Comparison of ENCODE assay signal across 22 cellular contexts in the genomic region with DNA sequence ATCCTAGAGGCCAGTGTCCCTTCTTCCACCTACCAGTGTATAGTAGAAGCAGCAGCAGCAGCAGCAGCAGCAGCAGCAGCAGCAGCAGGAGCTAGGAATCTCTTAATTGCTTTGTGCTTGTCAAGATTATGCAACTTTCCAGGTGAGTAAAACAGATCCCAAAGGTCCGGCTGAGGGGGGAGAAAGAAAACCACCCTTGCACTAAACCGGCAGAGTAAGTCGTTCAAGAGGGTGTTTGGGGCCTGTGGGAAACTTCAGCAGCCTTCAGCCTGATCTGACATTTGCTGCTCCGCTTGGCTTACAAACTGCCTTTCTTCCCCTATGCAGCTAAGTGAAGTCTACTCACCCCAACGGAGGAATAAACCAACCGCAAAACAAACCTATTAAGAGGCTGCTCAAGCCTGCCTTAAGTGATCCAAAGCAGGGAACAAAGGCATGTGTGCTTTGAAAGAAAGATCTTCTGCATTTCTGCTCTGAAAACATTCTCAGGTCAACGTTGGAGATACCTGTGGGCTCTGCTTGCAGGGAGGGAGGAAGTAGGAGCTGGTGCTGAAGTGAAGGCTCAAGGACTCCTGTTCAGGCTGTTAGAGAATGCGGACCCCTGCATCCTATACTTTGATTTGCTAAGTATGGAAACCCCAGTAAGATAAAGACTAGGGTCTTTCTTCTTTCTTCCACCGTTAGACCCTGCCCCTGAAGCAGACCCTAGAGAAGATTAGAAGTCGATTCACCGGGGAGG. TPM values are rescaled to one million over a fixed set of nuclear protein-coding genes. Genes with fewer than 3 reads are reported as not detected.
DNase-seq lines count a peak whose midpoint lies in the region; ATAC-seq, FAIRE-seq and TF ChIP-seq lines count a peak whose summit lies in the region.
"Had no signal": no experiment of that assay in that cellular context is flagged by ENCODE, and none has a peak within 500 bp of the region (broad histone marks: within the 10 kb centered on the region; RNA-seq: fewer than 3 reads in every experiment).

No MANE protein-coding gene starts in this region.

- no peak for FAIRE-seq in astrocyte (lab: Jason Lieb, UNC)
- FAIRE-seq in HepG2 (lab: Jason Lieb, UNC) = peak; percentile 34
- FAIRE-seq: D721Med, endometrium had no signal

- H3K36me3 ChIP-seq in astrocyte (ENCODE audit: insufficient read depth, low read length) (no peaks in the 10 kb centered on the region), HepG2 (replicated peaks in 1 of 2; ENCODE audit: control insufficient read depth in 1 of 2, insufficient read depth in 2 of 2, low read length in 2 of 2) (no peaks in the 10 kb centered on the region)
- H3K36me3 ChIP-seq: ovary, thoracic aorta had no signal

- H4K20me1 ChIP-seq in astrocyte (ENCODE audit: insufficient read depth, low read length) = no peaks in the 10 kb centered on the region
- H4K20me1 ChIP-seq in HepG2 (ENCODE audit: insufficient read depth, low read length) = no peaks in the 10 kb centered on the region

- no peaks in the 10 kb centered on the region for H3K4me1 ChIP-seq in astrocyte (ENCODE audit: insufficient read depth, low read length)
- H3K4me1 ChIP-seq in HepG2 (ENCODE audit: insufficient read depth, low read length) = peaks cover 32% of the 10 kb centered on the region

- ATAC-seq in HepG2 (peak; percentile 35), GM21367 (IDR thresholded peaks at IDR 0.05; ENCODE audit: unreplicated experiment) (no peak), Right ventricle myocardium superior (ENCODE audit: poor library complexity) (no peak), HG03045 (IDR thresholded peaks at IDR 0.05; ENCODE audit: unreplicated experiment) (no peak)
- ATAC-seq: left cardiac atrium, Right ventricle myocardium inferior had no signal

- CTCF ChIA-PET in HepG2 (lab: Yijun Ruan, JAX; ENCODE audit: low intra/inter-chr PET ratio, low total read pairs) = no interaction called here

- H3K9ac ChIP-seq in astrocyte (ENCODE audit: low read length) = no peak overlapping the region
- H3K9ac ChIP-seq in HepG2 (ENCODE audit: insufficient read depth, low read depth, low read length) = no peak overlapping the region
- H3K9ac ChIP-seq: KMS-11 had no signal

- no peak for TF ChIP-seq POLR2A in HepG2 (IDR thresholded peaks at IDR 0.05; ENCODE audit: insufficient read depth in 1 of 2, low read depth in 2 of 2, low read length in 2 of 2)

- H3K27ac ChIP-seq in astrocyte (ENCODE audit: low read depth, low read length) = no peak overlapping the region
- H3K27ac ChIP-seq in HepG2 (ENCODE audit: extremely low read length, insufficient read depth, low read length) = no peak overlapping the region
- H3K27ac ChIP-seq: 22Rv1, KMS-11, ovary, thoracic aorta had no signal

- H3K4me3 Mint-ChIP-seq in astrocyte (ENCODE audit: unreplicated experiment) = no peak overlapping the region
- no peak overlapping the region for H3K4me3 Mint-ChIP-seq in type B pancreatic cell
- H3K4me3 Mint-ChIP-seq: activated B cell treated with CpG ODN at 0.5 μM for 24 hours; T-helper 1 cell treated with Interleukin-12 subunit alpha and Interleukin-12 subunit beta and Interleukin-4 antibody, amounts not matched to agents 30 μg/mL and 1 μg/mL, for 36 hours had no signal

- no peaks in the 10 kb centered on the region for H3K79me2 ChIP-seq in astrocyte (ENCODE audit: insufficient read depth, low read length)
- no peaks in the 10 kb centered on the region for H3K79me2 ChIP-seq in HepG2 (ENCODE audit: insufficient read depth, low read length)

- BruUV-seq in HepG2 (replicated peaks; lab: Mats Ljungman, UMichigan) = no TSS peak

- DNase-seq in NCI-H2227 (lab: John Stamatoyannopoulos, UW; ENCODE audit: unreplicated experiment) = peak; percentile 7
- DNase-seq in NCI-H2227 treated with DMSO at 0.1 percent for 48 hours (lab: John Stamatoyannopoulos, UW) = no peak
- DNase-seq in astrocyte (ENCODE audit: low read depth) = peak; percentile 35
- no peak for DNase-seq in HepG2 (ENCODE audit: low spot score)
- no peak for DNase-seq in type B pancreatic cell (ENCODE audit: extremely low spot score, unreplicated experiment)
- no peak for DNase-seq in Right ventricle myocardium superior
- DNase-seq: activated B cell treated with CpG ODN at 0.5 μM for 24 hours; activated effector memory CD4-positive, alpha-beta T cell treated with Interleukin-2 at 50 U/mL for 16 hours; GOT3; left cardiac atrium; NCI-H1092; ovary; stimulated activated CD4-positive, alpha-beta T cell treated with anti-CD3 and anti-CD28 coated beads, Interleukin-2, amount 100 ng/mL, for 48 hours had no signal

- 46% methylated on average over 10 of the region's 11 CpGs for WGBS in HepG2 (ENCODE audit: low lambda C conversion rate)

- H3K9me3 Mint-ChIP-seq in astrocyte (ENCODE audit: unreplicated experiment) (no peaks in the 10 kb centered on the region), type B pancreatic cell (peaks cover 6% of the 10 kb centered on the region)
- H3K9me3 Mint-ChIP-seq: activated B cell treated with CpG ODN at 0.5 μM for 24 hours; T-helper 1 cell treated with Interleukin-12 subunit alpha and Interleukin-12 subunit beta and Interleukin-4 antibody, amounts not matched to agents 30 μg/mL and 1 μg/mL, for 36 hours had no signal

- in situ Hi-C loops in HepG2 (cut with HindIII; ENCODE audit: extremely low pct_ligation_motif_present, low pct_unique_long_range_greater_than_20kb) = no loop called here

- H2AFZ ChIP-seq in astrocyte (ENCODE audit: low read depth, low read length) (no peak overlapping the region), HepG2 (ENCODE audit: low read length) (no peak overlapping the region)

- no peak for TF ChIP-seq RAD21 in HepG2 (CRISPR knock-in tag; IDR thresholded peaks at IDR 0.05)

- no peak overlapping the region for H3K27ac Mint-ChIP-seq in astrocyte (ENCODE audit: unreplicated experiment)
- peak overlapping the region; percentile 10 for H3K27ac Mint-ChIP-seq in type B pancreatic cell
- H3K27ac Mint-ChIP-seq: activated B cell treated with CpG ODN at 0.5 μM for 24 hours; T-helper 1 cell treated with Interleukin-12 subunit alpha and Interleukin-12 subunit beta and Interleukin-4 antibody, amounts not matched to agents 30 μg/mL and 1 μg/mL, for 36 hours had no signal

- H3K27me3 ChIP-seq in astrocyte (ENCODE audit: insufficient read depth, low read length) (no peaks in the 10 kb centered on the region), HepG2 (ENCODE audit: control insufficient read depth in 1 of 2, insufficient read depth in 2 of 2, low read length in 2 of 2) (no peaks in the 10 kb centered on the region)
- H3K27me3 ChIP-seq: ovary had no signal

- H3K9me3 ChIP-seq in astrocyte (ENCODE audit: insufficient read depth, low read depth, low read length) (no peaks in the 10 kb centered on the region), HepG2 (ENCODE audit: low read length) (no peaks in the 10 kb centered on the region)
- H3K9me3 ChIP-seq: ovary, thoracic aorta had no signal

- H3K4me3 ChIP-seq in astrocyte (ENCODE audit: insufficient read depth, low read depth, low read length) = no peak overlapping the region
- peak overlapping the region in 1 of 3 experiments; percentile 12; a peak in 1 of 6 replicates for H3K4me3 ChIP-seq in HepG2 (replicated peaks in 1 of 3; ENCODE audit: insufficient read depth in 1 of 3, low read depth in 2 of 3, low read length in 3 of 3)
- H3K4me3 ChIP-seq: ovary, thoracic aorta had no signal

- H3K4me2 ChIP-seq in astrocyte (ENCODE audit: low read length) (no peak overlapping the region), HepG2 (ENCODE audit: low read depth, low read length) (peak overlapping the region; percentile 43)
- H3K4me2 ChIP-seq: KMS-11 had no signal

- TF ChIP-seq EP300 in HepG2 (IDR thresholded peaks at IDR 0.05; ENCODE audit: low read depth in 2 of 2, low read length in 2 of 2) (no peak), HepG2 (CRISPR knock-in tag; IDR thresholded peaks at IDR 0.05; ENCODE audit: borderline replicate concordance) (no peak)

- H3K36me3 Mint-ChIP-seq in astrocyte (ENCODE audit: low read depth, unreplicated experiment) (no peaks in the 10 kb centered on the region), type B pancreatic cell (peaks cover 3% of the 10 kb centered on the region)

- H3K4me1 Mint-ChIP-seq in astrocyte (ENCODE audit: low read depth, unreplicated experiment) (peaks cover 13% of the 10 kb centered on the region), type B pancreatic cell (ENCODE audit: unreplicated experiment) (peaks cover 40% of the 10 kb centered on the region)
- H3K4me1 Mint-ChIP-seq: activated B cell treated with CpG ODN at 0.5 μM for 24 hours had no signal

- POLR2A ChIA-PET in HepG2 (lab: Yijun Ruan, JAX) = interaction anchor here (1.4 to 1.9 kb wide), 2 partner anchors 30 to 36 kb away, joined by 9 read pairs; no protein-coding TSS in a partner anchor

- intact Hi-C loops in HepG2 (cut with micrococcal nuclease; ENCODE audit: unreplicated experiment) = no loop called here
- intact Hi-C loops in Right ventricle myocardium superior (cut with DNase I) = no loop called here

- peaks cover 7% of the 10 kb centered on the region for H3K27me3 Mint-ChIP-seq in astrocyte (ENCODE audit: low read depth, unreplicated experiment)
- H3K27me3 Mint-ChIP-seq in type B pancreatic cell = peaks cover 3% of the 10 kb centered on the region

- no peak for TF ChIP-seq CTCF in astrocyte (IDR thresholded peaks at IDR 0.05; ENCODE audit: insufficient read depth, low read depth, low read length)
- TF ChIP-seq CTCF in HepG2 (CRISPR knock-in tag; IDR thresholded peaks at IDR 0.05) = no peak
- no peak for TF ChIP-seq CTCF in type B pancreatic cell (conservative IDR thresholded peaks at IDR 0.05)

RNA-seq across cellular contexts. Expression of gene DLG1, which starts 35.7 kb away (rescaled TPM):
- total RNA-seq in astrocyte (161 and 210 TPM in 2 replicates), HepG2 (2016; rRNA removed; fragmentation: Illumina TruSeq; extraction: Trizol) (104 and 105 TPM in 2 replicates), type B pancreatic cell (ENCODE audit: low replicate concordance) (91.0 and 95.9 TPM in 2 replicates), Right ventricle myocardium superior (40.7 TPM)
- total RNA-seq in HepG2 (2016; cell fraction: cytosol; rRNA removed; fragmentation: Illumina TruSeq; extraction: Trizol; ENCODE audit: low read depth) = 40.0 and 44.2 TPM in 2 replicates
- total RNA-seq in HepG2 (2016; cell fraction: insoluble cytoplasmic fraction; rRNA removed; fragmentation: Illumina TruSeq; extraction: Trizol) = 102 and 106 TPM in 2 replicates
- total RNA-seq in HepG2 (2016; cell fraction: membrane; rRNA removed; fragmentation: Illumina TruSeq; extraction: Trizol) = 33.5 and 37.5 TPM in 2 replicates
- total RNA-seq in HepG2 (2016; cell fraction: nucleus; rRNA removed; fragmentation: Illumina TruSeq; extraction: Trizol) = 208 and 219 TPM in 2 replicates
- polyA plus RNA-seq in HepG2 (2011; rRNA removed) = 30.4 and 30.5 TPM in 2 replicates
- 7.7 and 13.1 TPM in 2 replicates for polyA plus RNA-seq in HepG2 (2011; cell fraction: cytosol; rRNA removed)
- polyA plus RNA-seq in HepG2 (2011; cell fraction: nucleus; rRNA removed) = 38.0 and 75.0 TPM in 2 replicates
- polyA plus RNA-seq in HepG2 (2012) = 34.1 and 38.3 TPM in 2 replicates
- 3.7 and 3.9 TPM in 2 replicates for polyA plus RNA-seq in HepG2 (2016; cell fraction: cytosol; fragmentation: Illumina TruSeq; extraction: Trizol; ENCODE audit: low read depth)
- polyA plus RNA-seq in HepG2 (2016; cell fraction: insoluble cytoplasmic fraction; fragmentation: Illumina TruSeq; extraction: Trizol; ENCODE audit: low read depth) = 67.8 and 68.9 TPM in 2 replicates
- 10.5 and 12.7 TPM in 2 replicates for polyA plus RNA-seq in HepG2 (2016; cell fraction: membrane; fragmentation: Illumina TruSeq; extraction: Trizol; ENCODE audit: low read depth)
- 110 and 123 TPM in 2 replicates for polyA plus RNA-seq in HepG2 (2016; cell fraction: nucleus; fragmentation: Illumina TruSeq; extraction: Trizol; ENCODE audit: insufficient read depth, low read depth)
- 42.3 and 46.0 TPM in 2 replicates for polyA minus RNA-seq in HepG2 (2011; rRNA and poly(A)+ RNA removed; ENCODE audit: low replicate concordance)
- polyA minus RNA-seq in HepG2 (2011; cell fraction: cytosol; rRNA and poly(A)+ RNA removed) = 23.2 and 29.7 TPM in 2 replicates
- 241 and 244 TPM in 2 replicates for polyA minus RNA-seq in HepG2 (2011; cell fraction: nucleus; rRNA and poly(A)+ RNA removed)

Comparison
In these comparisons a context has a peak if more than half of its experiments do, and no peak if none do; other contexts are left out.
1. DNase-seq: peak in NCI-H2227 (single experiment) and astrocyte (single experiment); none in NCI-H2227 treated with DMSO at 0.1 percent for 48 hours (single experiment), HepG2 (single experiment), type B pancreatic cell (single experiment) and Right ventricle myocardium superior (single experiment).